In genomic region chr2:9536504-9536903, GRCh38 we compare ENCODE assay signal across 21 cellular contexts. TPM values are rescaled to one million over a fixed set of nuclear protein-coding genes. Genes with fewer than 3 reads are reported as not detected.
DNase-seq lines count a peak whose midpoint lies in the region; ATAC-seq, FAIRE-seq and TF ChIP-seq lines count a peak whose summit lies in the region.
"Had no signal": no experiment of that assay in that cellular context is flagged by ENCODE, and none has a peak within 500 bp of the region (broad histone marks: within the 10 kb centered on the region; RNA-seq: fewer than 3 reads in every experiment).

No MANE protein-coding gene starts in this region.

- peaks cover 53% of the 10 kb centered on the region for H3K4me1 ChIP-seq in A549
- H3K4me1 ChIP-seq in BLaER1 treated with 17β-estradiol and CSF1 and Interleukin-3, amounts not matched to agents 10 nM and 100 nM, result peaks cover 64 to 84% (median 72%) of the 10 kb centered on the region in 10 experiments
- H3K4me1 ChIP-seq in PC-9 (replicated peaks; ENCODE audit: insufficient read depth), result peaks cover 23% of the 10 kb centered on the region; the same call in 1 of the 2 replicates

- BruUV-seq in PC-9 (replicated peaks; lab: Mats Ljungman, UMichigan), result no TSS peak

- H3K4me1 Mint-ChIP-seq in nephron, result peaks cover 27% of the 10 kb centered on the region

- CTCF ChIA-PET in A549 (lab: Yijun Ruan, JAX), result interaction anchor here (0.9 to 1.6 kb wide), 5 partner anchors 8 to 23 kb away, joined by 3 to 7 read pairs (median 3); partner anchors contain the start of gene ADAM17
- CTCF ChIA-PET in PC-9 (lab: Charles Lee), result no interaction called here

- peak overlapping the region; percentile 82 for H3K4me2 ChIP-seq in A549
- H3K4me2 ChIP-seq in BLaER1 treated with 17β-estradiol and CSF1 and Interleukin-3, amounts not matched to agents 10 nM and 100 nM, result peak overlapping the region; percentile 68 to 91 (median 83)
- H3K4me2 ChIP-seq in PC-9, result no peak overlapping the region

- H3F3A ChIP-seq in PC-9 (ENCODE audit: insufficient read depth, low read depth), result peaks cover 34% of the 10 kb centered on the region

- peaks cover 32% of the 10 kb centered on the region for H3K36me3 Mint-ChIP-seq in nephron (ENCODE audit: low read depth)

- H3K9me3 Mint-ChIP-seq in nephron, result no peaks in the 10 kb centered on the region
- H3K9me3 Mint-ChIP-seq: CD8-positive, alpha-beta memory T cell had no signal

- peak overlapping the region; percentile 24 to 37 (median 28) for H3K27ac Mint-ChIP-seq in nephron

- ATAC-seq in A549, result peak in 1 of 2 experiments; percentile 65; a peak in 3 of 6 replicates
- ATAC-seq: HepG2 had no signal

- in situ Hi-C loops in SK-MEL-5 (cut with HindIII; ENCODE audit: low pct_unique_long_range_greater_than_20kb, low sequenced_read_pairs), result no loop called here

- no peaks in the 10 kb centered on the region for H3K27me3 Mint-ChIP-seq in nephron (ENCODE audit: low read depth)
- H3K27me3 Mint-ChIP-seq: CD8-positive, alpha-beta memory T cell had no signal

- TF ChIP-seq CTCF in A549 (IDR thresholded peaks at IDR 0.05) (no peak), nephron (IDR thresholded peaks at IDR 0.05; ENCODE audit: unreplicated experiment in 3 of 3) (no peak), PC-9 (conservative IDR thresholded peaks at IDR 0.05) (no peak)

- peaks cover 0 to 30% (median 6%) of the 10 kb centered on the region in 11 experiments; a peak in 11 of 22 replicates for H4K20me1 ChIP-seq in BLaER1 treated with 17β-estradiol and CSF1 and Interleukin-3, amounts not matched to agents 10 nM and 100 nM
- H4K20me1 ChIP-seq in PC-9 (ENCODE audit: insufficient read depth), result peaks cover 85% of the 10 kb centered on the region

- no peak overlapping the region for H3K4me3 Mint-ChIP-seq in nephron
- H3K4me3 Mint-ChIP-seq: CD8-positive, alpha-beta memory T cell had no signal

- no peaks in the 10 kb centered on the region for H3K27me3 ChIP-seq in BLaER1 treated with 17β-estradiol and CSF1 and Interleukin-3, amounts not matched to agents 10 nM and 100 nM
- H3K27me3 ChIP-seq in PC-9 (ENCODE audit: insufficient read depth, low read depth), result no peaks in the 10 kb centered on the region

- WGBS in A549 (ENCODE audit: missing lambda C conversion rate), result 41% methylated on average over 6 of the region's 6 CpGs

- TF ChIP-seq EP300 in A549 (IDR thresholded peaks at IDR 0.05), result no peak

- H3K79me2 ChIP-seq in PC-9 (ENCODE audit: low read depth), result peaks cover 94% of the 10 kb centered on the region

- FAIRE-seq in A549 (lab: Jason Lieb, UNC) (peak; percentile 92), GM12892 (lab: Jason Lieb, UNC) (no peak)
- FAIRE-seq: A204.1, GM12891, H1, HepG2 had no signal

- no peaks in the 10 kb centered on the region for H3K9me2 ChIP-seq in PC-9 (ENCODE audit: insufficient read depth)

- intact Hi-C loops in PC-9 (cut with micrococcal nuclease; ENCODE audit: unreplicated experiment), result no loop called here

- no peak for TF ChIP-seq RAD21 in A549 (conservative IDR thresholded peaks at IDR 0.05 in 1 of 2, IDR thresholded peaks at IDR 0.05 in 1 of 2)

- peak overlapping the region; percentile 20; the same call in 1 of the 3 replicates for H3K4me3 ChIP-seq in A549
- peak overlapping the region in 9 of 10 experiments; percentile 55 to 66 (median 58); a peak in 11 of 20 replicates for H3K4me3 ChIP-seq in BLaER1 treated with 17β-estradiol and CSF1 and Interleukin-3, amounts not matched to agents 10 nM and 100 nM
- H3K4me3 ChIP-seq in PC-9, result no peak overlapping the region

- TF ChIP-seq POLR2A in A549 (IDR thresholded peaks at IDR 0.05; ENCODE audit: low read length) (no peak), GM12892 (IDR thresholded peaks at IDR 0.05; ENCODE audit: low read depth, low read length) (no peak)

- H3K27ac ChIP-seq in A549 (peak overlapping the region; percentile 45 to 60; a peak in 5 of 6 replicates), PC-9 (no peak overlapping the region)
- H3K27ac ChIP-seq in BLaER1 treated with 17β-estradiol and CSF1 and Interleukin-3, amounts not matched to agents 10 nM and 100 nM, result peak overlapping the region; percentile 87 to 99 (median 94); a peak in 21 of 22 replicates

- peaks cover 40 to 69% (median 54%) of the 10 kb centered on the region in 11 experiments for H3K36me3 ChIP-seq in BLaER1 treated with 17β-estradiol and CSF1 and Interleukin-3, amounts not matched to agents 10 nM and 100 nM
- H3K36me3 ChIP-seq in PC-9 (ENCODE audit: low read depth), result peaks cover 52% of the 10 kb centered on the region

- DNase-seq in A549 (ENCODE audit: low read depth in 1 of 2, low spot score in 1 of 2), result peak; percentile 24 to 32
- peak; percentile 29 for DNase-seq in SK-MEL-5 (ENCODE audit: low read depth, low spot score)
- no peak for DNase-seq in GM12892 (ENCODE audit: insufficient read length)
- DNase-seq in PC-9, result no peak
- DNase-seq in stimulated activated naive CD4-positive, alpha-beta T cell (lab: John Stamatoyannopoulos, UW), result no peak
- DNase-seq in EL, result no peak
- DNase-seq: AML-193; CD8-positive, alpha-beta memory T cell; DND-41; GF-D8; MM.1S; NCI-H1105; NCI-H1694; NCI-H510A treated with DMSO at 0.1 percent for 48 hours; NCI-H82 had no signal

- H2AFZ ChIP-seq in PC-9, result no peak overlapping the region

- POLR2A ChIA-PET in A549 (lab: Yijun Ruan, JAX) (interaction anchor here (1.0 to 2.4 kb wide), 2 partner anchors 17 to 19 kb away, joined by 5 to 12 read pairs; partner anchors contain the start of gene ADAM17), PC-9 (lab: Charles Lee; ENCODE audit: unreplicated experiment) (no interaction called here)

- H3K9ac ChIP-seq in BLaER1 treated with 17β-estradiol and CSF1 and Interleukin-3, amounts not matched to agents 10 nM and 100 nM, result peak overlapping the region; percentile 83 to 91 (median 86); a peak in 21 of 22 replicates

- H3K9me3 ChIP-seq in A549 (no peaks in the 10 kb centered on the region), PC-9 (ENCODE audit: insufficient read depth, low read depth) (no peaks in the 10 kb centered on the region)
- no peaks in the 10 kb centered on the region for H3K9me3 ChIP-seq in BLaER1 treated with 17β-estradiol and CSF1 and Interleukin-3, amounts not matched to agents 10 nM and 100 nM (replicated peaks in 1 of 11)

TF ChIP-seq in A549, 52 proteins besides CTCF, POLR2A, EP300 and RAD21:
- TF ChIP-seq, protein P1, sequence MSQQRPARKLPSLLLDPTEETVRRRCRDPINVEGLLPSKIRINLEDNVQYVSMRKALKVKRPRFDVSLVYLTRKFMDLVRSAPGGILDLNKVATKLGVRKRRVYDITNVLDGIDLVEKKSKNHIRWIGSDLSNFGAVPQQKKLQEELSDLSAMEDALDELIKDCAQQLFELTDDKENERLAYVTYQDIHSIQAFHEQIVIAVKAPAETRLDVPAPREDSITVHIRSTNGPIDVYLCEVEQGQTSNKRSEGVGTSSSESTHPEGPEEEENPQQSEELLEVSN (IDR thresholded peaks at IDR 0.05; ENCODE audit: borderline replicate concordance, low read depth), result no peak
- TF ChIP-seq, protein P2, sequence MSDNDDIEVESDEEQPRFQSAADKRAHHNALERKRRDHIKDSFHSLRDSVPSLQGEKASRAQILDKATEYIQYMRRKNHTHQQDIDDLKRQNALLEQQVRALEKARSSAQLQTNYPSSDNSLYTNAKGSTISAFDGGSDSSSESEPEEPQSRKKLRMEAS (IDR thresholded peaks at IDR 0.05), result 0 out of 2 replicates have a peak, but pooled peaks have one; percentile 44
- TF ChIP-seq USF2 (IDR thresholded peaks at IDR 0.05) (0 out of 2 replicates have a peak, but pooled peaks have one; percentile 25), RNF2 (IDR thresholded peaks at IDR 0.05; ENCODE audit: borderline replicate concordance, low read depth) (no peak), RCOR1 (IDR thresholded peaks at IDR 0.05; ENCODE audit: low read depth, low read length) (no peak), NFE2L2 (conservative IDR thresholded peaks at IDR 0.05; ENCODE audit: low read length) (no peak), JUN (IDR thresholded peaks at IDR 0.05) (no peak), CEBPB (IDR thresholded peaks at IDR 0.05) (no peak), HDAC2 (IDR thresholded peaks at IDR 0.05) (no peak), FOXS1 (CRISPR knock-in tag; IDR thresholded peaks at IDR 0.05) (no peak), JUNB (IDR thresholded peaks at IDR 0.05) (no peak), NR3C1 (IDR thresholded peaks at IDR 0.05) (no peak), EHF (CRISPR knock-in tag; IDR thresholded peaks at IDR 0.05) (no peak), ESRRA (IDR thresholded peaks at IDR 0.05; ENCODE audit: borderline replicate concordance, low read length) (no peak), RARB (CRISPR knock-in tag; IDR thresholded peaks at IDR 0.05) (no peak)

RNA-seq across cellular contexts. Expression of gene ADAM17, which starts 19.1 kb away (rescaled TPM):
- polyA plus RNA-seq in A549 (2011; rRNA removed) (33.0 and 33.1 TPM in 2 replicates), A549 (2017; fragmentation: RNase III; extraction: RNeasy Plus Mini Kit Qiagen cat#74134 plus additional on column Dnase treatment) (36.0 to 39.1 TPM (median 38.1 TPM) in 3 replicates)
- polyA plus RNA-seq in A549 (2012; cell fraction: cytosol; rRNA removed), result 11.7 and 11.8 TPM in 2 replicates
- polyA plus RNA-seq in A549 (2012; cell fraction: nucleus; rRNA removed), result 17.7 and 21.0 TPM in 2 replicates
- polyA minus RNA-seq in A549 (2011; rRNA and poly(A)+ RNA removed), result 29.7 and 30.1 TPM in 2 replicates
- 33.3 and 34.9 TPM in 2 replicates for total RNA-seq in SK-MEL-5 (2014; rRNA removed; shearing (Covaris generic))
- 21.0 and 27.4 TPM in 2 replicates for polyA plus RNA-seq in SK-MEL-5 (2015; cell fraction: cytosol; rRNA removed)
- 44.6 and 54.3 TPM in 2 replicates for polyA plus RNA-seq in SK-MEL-5 (2015; cell fraction: nucleus; rRNA removed)
- 10.7 TPM for polyA plus RNA-seq in GM12892 (2012; ENCODE audit: missing spikeins)
- 53.5 and 65.0 TPM in 2 replicates for total RNA-seq in PC-9 (2021)

Comparison
In these comparisons a context has a peak if more than half of its experiments do, and no peak if none do; other contexts are left out.
1. DNase-seq: peak in A549 (2 of 2) and SK-MEL-5 (single experiment); none in GM12892 (single experiment), PC-9 (0 of 2), stimulated activated naive CD4-positive, alpha-beta T cell (0 of 6) and EL (single experiment).